1 cellular context compared by ENCODE assay signal in genomic region chr10:118330295-118331076, GRCh38.
TF ChIP-seq lines count a peak whose summit lies in the region.

No MANE protein-coding gene starts in this region.

TF ChIP-seq in endothelial cell of umbilical vein, 7 proteins besides CTCF, POLR2A, EP300 and RAD21 (continued from another document):
- TF ChIP-seq FOS (IDR thresholded peaks at IDR 0.05; ENCODE audit: borderline replicate concordance, insufficient read depth, low read length): peak; percentile 27
